In the genomic region with DNA sequence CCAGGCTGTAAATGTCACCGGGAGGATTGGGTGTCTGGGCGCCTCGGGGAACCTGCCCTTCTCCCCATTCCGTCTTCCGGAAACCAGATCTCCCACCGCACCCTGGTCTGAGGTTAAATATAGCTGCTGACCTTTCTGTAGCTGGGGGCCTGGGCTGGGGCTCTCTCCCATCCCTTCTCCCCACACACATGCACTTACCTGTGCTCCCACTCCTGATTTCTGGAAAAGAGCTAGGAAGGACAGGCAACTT, we compare ENCODE assay signal across 8 cellular contexts. TPM values are rescaled to one million over a fixed set of nuclear protein-coding genes. Genes with fewer than 3 reads are reported as not detected.
A peak's percentile ranks its signal among the peaks of the same experiment; 100 is the strongest.
DNase-seq lines count a peak whose midpoint lies in the region; ATAC-seq, FAIRE-seq and TF ChIP-seq lines count a peak whose summit lies in the region.

No MANE protein-coding gene starts in this region.

- H3K36me3 Mint-ChIP-seq in activated CD8-positive, alpha-beta T cell treated with anti-CD3 and anti-CD28 coated beads, Interleukin-2, amount 10 ng/mL, durations not matched to agents 7 days and 5 days (ENCODE audit: low read depth), result peaks cover 82% of the 10 kb centered on the region

- H3K4me2 ChIP-seq in HCT116 (ENCODE audit: low read length), result peak overlapping the region; percentile 97
- H3K4me2 ChIP-seq in smooth muscle cell, result peak overlapping the region; percentile 91

- H3K79me2 ChIP-seq in HCT116 (ENCODE audit: insufficient read depth, low read length) (peaks cover 54% of the 10 kb centered on the region), smooth muscle cell (ENCODE audit: low read depth) (peaks cover 30% of the 10 kb centered on the region)

- FAIRE-seq in GM19239 (lab: Jason Lieb, UNC), result no peak

- H3K9ac ChIP-seq in HCT116 (ENCODE audit: low read length) (peak overlapping the region; percentile 98), smooth muscle cell (ENCODE audit: low read depth) (peak overlapping the region; percentile 90)

- no CpG with 5 or more reads among the region's 6 CpGs for WGBS in iPS DF 6.9 (ENCODE audit: insufficient coverage, insufficient read length)
- WGBS in smooth muscle cell (ENCODE audit: low lambda C conversion rate), result 3% methylated on average over 6 of the region's 6 CpGs

- no peaks in the 10 kb centered on the region for H3K9me3 Mint-ChIP-seq in activated CD8-positive, alpha-beta T cell treated with anti-CD3 and anti-CD28 coated beads, Interleukin-2, amount 10 ng/mL, durations not matched to agents 7 days and 5 days (ENCODE audit: insufficient read depth)

- H3K27me3 ChIP-seq in HCT116 (ENCODE audit: insufficient read depth, low read length), result no peaks in the 10 kb centered on the region
- no peaks in the 10 kb centered on the region for H3K27me3 ChIP-seq in iPS DF 6.9 (ENCODE audit: control insufficient read depth, insufficient read depth, low read length)
- no peaks in the 10 kb centered on the region for H3K27me3 ChIP-seq in smooth muscle cell (ENCODE audit: low read depth)

- peak overlapping the region; percentile 100 for H3K27ac Mint-ChIP-seq in activated CD8-positive, alpha-beta T cell treated with anti-CD3 and anti-CD28 coated beads, Interleukin-2, amount 10 ng/mL, durations not matched to agents 7 days and 5 days

- no peak for TF ChIP-seq RAD21 in HCT116 (IDR thresholded peaks at IDR 0.05; ENCODE audit: low read depth)

- peaks cover 69% of the 10 kb centered on the region for H3K4me1 Mint-ChIP-seq in activated CD8-positive, alpha-beta T cell treated with anti-CD3 and anti-CD28 coated beads, Interleukin-2, amount 10 ng/mL, durations not matched to agents 7 days and 5 days (ENCODE audit: low read depth)

- H3K4me1 ChIP-seq in HCT116 (ENCODE audit: control insufficient read depth in 1 of 2, insufficient read depth in 2 of 2, low read length in 2 of 2) (peaks cover 26 to 85% of the 10 kb centered on the region in 2 experiments), iPS DF 6.9 (ENCODE audit: control insufficient read depth, insufficient read depth, low read length) (peaks cover 7% of the 10 kb centered on the region), smooth muscle cell (ENCODE audit: low read depth) (peaks cover 26% of the 10 kb centered on the region)

- H3K9me3 ChIP-seq in HCT116 (ENCODE audit: control insufficient read depth in 1 of 2, insufficient read depth in 1 of 2, low read depth in 1 of 2, low read length in 2 of 2) (no peaks in the 10 kb centered on the region), iPS DF 6.9 (ENCODE audit: control insufficient read depth, insufficient read depth, low read length) (no peaks in the 10 kb centered on the region), smooth muscle cell (replicated peaks; ENCODE audit: low read depth) (no peaks in the 10 kb centered on the region)

- BruUV-seq in HCT116 (replicated peaks; lab: Mats Ljungman, UMichigan), result no TSS peak

- no peaks in the 10 kb centered on the region for H3K27me3 Mint-ChIP-seq in activated CD8-positive, alpha-beta T cell treated with anti-CD3 and anti-CD28 coated beads, Interleukin-2, amount 10 ng/mL, durations not matched to agents 7 days and 5 days (ENCODE audit: low read depth)

- H4K20me1 ChIP-seq in HCT116 (ENCODE audit: insufficient read depth), result peaks cover 23% of the 10 kb centered on the region; the same call in 1 of the 2 replicates
- H4K20me1 ChIP-seq in smooth muscle cell (ENCODE audit: low read depth), result peaks cover 61% of the 10 kb centered on the region

- H3K36me3 ChIP-seq in HCT116 (ENCODE audit: control insufficient read depth in 1 of 2, insufficient read depth in 2 of 2, low read length in 2 of 2) (peaks cover 23 to 49% of the 10 kb centered on the region in 2 experiments; a peak in 3 of 4 replicates), iPS DF 6.9 (ENCODE audit: control insufficient read depth, insufficient read depth, low read length) (peaks cover 39% of the 10 kb centered on the region), smooth muscle cell (ENCODE audit: low read depth) (no peaks in the 10 kb centered on the region)

- H2AFZ ChIP-seq in HCT116 (ENCODE audit: low read depth, low read length, poor library complexity, severe bottlenecking) (no peak overlapping the region), smooth muscle cell (ENCODE audit: low read depth) (no peak overlapping the region)

- H3K9me2 ChIP-seq in HCT116 (ENCODE audit: insufficient read depth), result no peaks in the 10 kb centered on the region

- DNase-seq in HCT116 (ENCODE audit: low read depth, low spot score) (no peak), iPS DF 6.9 (ENCODE audit: low read depth, low spot score) (no peak), smooth muscle cell (lab: John Stamatoyannopoulos, UW; ENCODE audit: unreplicated experiment) (no peak), GM19239 (ENCODE audit: insufficient read length, low spot score) (no peak), left colon (no peak)
- no peak for DNase-seq in activated CD8-positive, alpha-beta T cell treated with anti-CD3 and anti-CD28 coated beads, Interleukin-2, amount 10 ng/mL, durations not matched to agents 7 days and 5 days
- no peak for DNase-seq in effector CD8-positive, alpha-beta T cell (lab: John Stamatoyannopoulos, UW)

- RAD21 ChIA-PET in HCT116 (lab: Charles Lee; ENCODE audit: low non-redundant PET in 1 of 2, low total read pairs in 2 of 2, uncharacterized antibody in 2 of 2, unreplicated experiment in 2 of 2), result no interaction called here

- no peak for TF ChIP-seq POLR2A in HCT116 (IDR thresholded peaks at IDR 0.05; ENCODE audit: borderline replicate concordance, extremely low read depth, insufficient read depth, insufficient read length)

- H3K4me3 ChIP-seq in HCT116 (replicated peaks in 1 of 2; ENCODE audit: low read depth in 1 of 2, low read length in 2 of 2) (peak overlapping the region; percentile 96 to 98), iPS DF 6.9 (ENCODE audit: low read length) (peak overlapping the region; percentile 97), smooth muscle cell (peak overlapping the region; percentile 93)

- CTCF ChIA-PET in HCT116 (lab: Charles Lee), result no interaction called here
- CTCF ChIA-PET in activated CD8-positive, alpha-beta T cell treated with anti-CD3 and anti-CD28 coated beads, Interleukin-2, amount 10 ng/mL, durations not matched to agents 7 days and 5 days (lab: Charles Lee), result interaction anchor here (0.9 to 8.3 kb wide), 7 partner anchors 17 to 201 kb away, joined by 3 to 97 read pairs (median 7); partner anchors contain the start of gene VAMP1

- POLR2A ChIA-PET in HCT116 (lab: Charles Lee), result interaction anchor here (2.0 to 7.0 kb wide), 6 partner anchors 15 to 77 kb away, joined by 6 to 84 read pairs (median 14); partner anchors contain the start of genes NOP2 and VAMP1
- POLR2A ChIA-PET in activated CD8-positive, alpha-beta T cell treated with anti-CD3 and anti-CD28 coated beads, Interleukin-2, amount 10 ng/mL, durations not matched to agents 7 days and 5 days (lab: Charles Lee), result interaction anchor here (0.8 to 7.2 kb wide), 14 partner anchors 16 to 408 kb away, joined by 3 to 74 read pairs (median 4); partner anchors contain the start of genes C12orf57, MRPL51, RNU7-1 and TAPBPL

- TF ChIP-seq CTCF in HCT116 (IDR thresholded peaks at IDR 0.05 in 2 of 3, conservative IDR thresholded peaks at IDR 0.05 in 1 of 3; ENCODE audit: borderline replicate concordance in 1 of 3, insufficient read depth in 1 of 3, low read depth in 2 of 3, low read length in 2 of 3), result no peak
- TF ChIP-seq CTCF in smooth muscle cell (IDR thresholded peaks at IDR 0.05; ENCODE audit: borderline replicate concordance, insufficient read depth, poor library complexity, severe bottlenecking), result no peak

- peak overlapping the region; percentile 99 for H3K4me3 Mint-ChIP-seq in activated CD8-positive, alpha-beta T cell treated with anti-CD3 and anti-CD28 coated beads, Interleukin-2, amount 10 ng/mL, durations not matched to agents 7 days and 5 days

- ATAC-seq in HCT116 (no peak), HG03175 (IDR thresholded peaks at IDR 0.05; ENCODE audit: unreplicated experiment) (no peak), left colon (no peak)
- no peak for ATAC-seq in activated CD8-positive, alpha-beta T cell treated with anti-CD3 and anti-CD28 coated beads, Interleukin-2, amount 10 ng/mL, durations not matched to agents 7 days and 5 days

- H3K27ac ChIP-seq in HCT116 (ENCODE audit: low read depth, low read length) (peak overlapping the region; percentile 99), iPS DF 6.9 (ENCODE audit: low read length) (no peak overlapping the region), smooth muscle cell (ENCODE audit: low read depth) (peak overlapping the region; percentile 96)

- peaks cover 65% of the 10 kb centered on the region for H3F3A ChIP-seq in smooth muscle cell (ENCODE audit: low read depth)

- intact Hi-C loops in HCT116 (cut with micrococcal nuclease) (loop anchor here (10.0 kb wide), 1 partner anchor 201 kb away; no protein-coding TSS in a partner anchor), left colon (cut with DNase I, micrococcal nuclease) (loop anchor here in 1 of 2 donors (10.0 kb wide), 2 partner anchors 111 to 201 kb away; no protein-coding TSS in a partner anchor)

RNA-seq across cellular contexts. Expression of gene GAPDH, which starts 1.3 kb away (rescaled TPM):
- total RNA-seq in HCT116 (2021; ENCODE audit: unreplicated experiment) (5,901 TPM), smooth muscle cell (5,015 and 5,158 TPM in 2 replicates), left colon (1,000 to 10,000 TPM; 2,230 to 2,756 TPM)
- 15,831 and 17,614 TPM in 2 replicates for polyA plus RNA-seq in HCT116 (2012)
- 1,000 to 10,000 TPM; 6,175 to 6,471 TPM for total RNA-seq in activated CD8-positive, alpha-beta T cell treated with anti-CD3 and anti-CD28 coated beads, Interleukin-2, amount 10 ng/mL, durations not matched to agents 7 days and 5 days
- 9,934 and 11,119 TPM in 2 replicates for polyA plus RNA-seq in smooth muscle cell

RNA-seq across cellular contexts. Expression of gene IFFO1, which starts 20.2 kb away (rescaled TPM):
- total RNA-seq in HCT116 (2021; ENCODE audit: unreplicated experiment) (0.34 TPM), smooth muscle cell (4.2 and 5.2 TPM in 2 replicates), left colon (1 to 10 TPM; 3.8 to 7.2 TPM)
- polyA plus RNA-seq in HCT116 (2012), result 0.14 and 0.17 TPM in 2 replicates
- 10 to 100 TPM; 24.9 to 25.5 TPM for total RNA-seq in activated CD8-positive, alpha-beta T cell treated with anti-CD3 and anti-CD28 coated beads, Interleukin-2, amount 10 ng/mL, durations not matched to agents 7 days and 5 days
- polyA plus RNA-seq in smooth muscle cell, result 13.3 and 19.1 TPM in 2 replicates

RNA-seq across cellular contexts. Expression of gene NOP2, which starts 32.5 kb away (rescaled TPM):
- total RNA-seq in HCT116 (2021; ENCODE audit: unreplicated experiment), result 108 TPM
- polyA plus RNA-seq in HCT116 (2012), result 72.5 and 78.0 TPM in 2 replicates
- 10 to 100 TPM; 84.2 to 87.6 TPM for total RNA-seq in activated CD8-positive, alpha-beta T cell treated with anti-CD3 and anti-CD28 coated beads, Interleukin-2, amount 10 ng/mL, durations not matched to agents 7 days and 5 days
- total RNA-seq in smooth muscle cell, result 29.7 and 41.9 TPM in 2 replicates
- 23.6 and 30.4 TPM in 2 replicates for polyA plus RNA-seq in smooth muscle cell
- total RNA-seq in left colon, result 10 to 100 TPM; 22.2 to 34.4 TPM

RNA-seq across cellular contexts. Expression of gene NCAPD2, which starts 41.7 kb away (rescaled TPM):
- total RNA-seq in HCT116 (2021; ENCODE audit: unreplicated experiment), result 177 TPM
- 145 and 172 TPM in 2 replicates for polyA plus RNA-seq in HCT116 (2012)
- total RNA-seq in activated CD8-positive, alpha-beta T cell treated with anti-CD3 and anti-CD28 coated beads, Interleukin-2, amount 10 ng/mL, durations not matched to agents 7 days and 5 days, result 100 to 1,000 TPM; 195 to 201 TPM
- 22.7 and 78.9 TPM in 2 replicates for total RNA-seq in smooth muscle cell
- polyA plus RNA-seq in smooth muscle cell, result 17.6 and 21.5 TPM in 2 replicates
- total RNA-seq in left colon, result 10 to 100 TPM; 21.9 to 29.4 TPM

RNA-seq across cellular contexts. Expression of gene MRPL51, which starts 42.6 kb away (rescaled TPM):
- 265 TPM for total RNA-seq in HCT116 (2021; ENCODE audit: unreplicated experiment)
- 104 and 152 TPM in 2 replicates for polyA plus RNA-seq in HCT116 (2012)
- total RNA-seq in activated CD8-positive, alpha-beta T cell treated with anti-CD3 and anti-CD28 coated beads, Interleukin-2, amount 10 ng/mL, durations not matched to agents 7 days and 5 days, result 100 to 1,000 TPM; 217 to 228 TPM
- 122 and 126 TPM in 2 replicates for total RNA-seq in smooth muscle cell
- polyA plus RNA-seq in smooth muscle cell, result 364 and 377 TPM in 2 replicates
- 100 to 1,000 TPM; 124 to 131 TPM for total RNA-seq in left colon
